Comparison of ENCODE assay signal across 15 cellular contexts in genomic region chr11:44464741-44465140, GRCh38.
DNase-seq lines count a peak whose midpoint lies in the region; FAIRE-seq and TF ChIP-seq lines count a peak whose summit lies in the region.
"Had no signal": no experiment of that assay in that cellular context is flagged by ENCODE, and none has a peak within 500 bp of the region (broad histone marks: within the 10 kb centered on the region; RNA-seq: fewer than 3 reads in every experiment).

No MANE protein-coding gene starts in this region.

- H3K36me3 ChIP-seq in endodermal cell (ENCODE audit: control insufficient read depth, insufficient read depth, low read length), result no peaks in the 10 kb centered on the region
- H3K36me3 ChIP-seq: esophagus squamous epithelium, suprapubic skin had no signal

- peaks cover 1% of the 10 kb centered on the region for H3K4me1 Mint-ChIP-seq in endodermal cell
- H3K4me1 Mint-ChIP-seq: activated CD4-positive, alpha-beta memory T cell treated with anti-CD3 and anti-CD28 coated beads, Interleukin-2, amount 10 ng/mL, durations not matched to agents 7 days and 5 days; natural killer cell had no signal

- TF ChIP-seq CTCF in endodermal cell (conservative IDR thresholded peaks at IDR 0.05), result peak; percentile 62

- H3K4me1 ChIP-seq in endodermal cell (ENCODE audit: control insufficient read depth, insufficient read depth, low read length), result no peaks in the 10 kb centered on the region
- H3K4me1 ChIP-seq: esophagus squamous epithelium had no signal

- 85 to 100% methylated on average over 1 of the region's 1 CpG for WGBS in endodermal cell (ENCODE audit: insufficient coverage in 1 of 2, insufficient read length in 1 of 2), 2 experiments

- peaks cover 12% of the 10 kb centered on the region for H3K9me3 ChIP-seq in endodermal cell (ENCODE audit: control insufficient read depth, low read length)
- H3K9me3 ChIP-seq: esophagus squamous epithelium had no signal

- H3K27ac Mint-ChIP-seq in endodermal cell, result no peak overlapping the region
- H3K27ac Mint-ChIP-seq: activated CD4-positive, alpha-beta memory T cell treated with anti-CD3 and anti-CD28 coated beads, Interleukin-2, amount 10 ng/mL, durations not matched to agents 7 days and 5 days; natural killer cell had no signal

- DNase-seq in A172 (ENCODE audit: low spot score) (peak; percentile 23), NCI-H774 (lab: John Stamatoyannopoulos, UW) (peak; percentile 12), endodermal cell (no peak), SIG-M5 (lab: John Stamatoyannopoulos, UW) (no peak), inferior parietal cortex (ENCODE audit: extremely low spot score) (no peak), GM12891 (ENCODE audit: insufficient read length, low spot score) (no peak), NCI-H226 (no peak)
- DNase-seq: activated CD4-positive, alpha-beta memory T cell treated with anti-CD3 and anti-CD28 coated beads, Interleukin-2, amount 10 ng/mL, durations not matched to agents 7 days and 5 days; aorta; esophagus squamous epithelium; natural killer cell; NCI-H1092 treated with DMSO at 0.1 percent for 48 hours had no signal

- no peak for TF ChIP-seq POLR2A in GM12891 (IDR thresholded peaks at IDR 0.05; ENCODE audit: low read depth, low read length)

- H3K27me3 ChIP-seq in endodermal cell (ENCODE audit: control insufficient read depth, insufficient read depth, low read length, poor library complexity, severe bottlenecking), result peaks cover 4% of the 10 kb centered on the region

- H3K4me3 ChIP-seq in endodermal cell (ENCODE audit: low read length), result no peak overlapping the region
- H3K4me3 ChIP-seq: coronary artery, esophagus squamous epithelium, suprapubic skin had no signal

- FAIRE-seq in G401.6 (lab: Jason Lieb, UNC) (peak; percentile 74), GM12891 (lab: Jason Lieb, UNC) (no peak)

- no peak overlapping the region for H3K9ac ChIP-seq in endodermal cell (ENCODE audit: extremely low read depth, low read length, poor library complexity, severe bottlenecking)

- no peak overlapping the region for H3K4me3 Mint-ChIP-seq in endodermal cell
- H3K4me3 Mint-ChIP-seq: activated CD4-positive, alpha-beta memory T cell treated with anti-CD3 and anti-CD28 coated beads, Interleukin-2, amount 10 ng/mL, durations not matched to agents 7 days and 5 days; natural killer cell had no signal

- H3K27ac ChIP-seq in endodermal cell (ENCODE audit: low read depth, low read length), result no peak overlapping the region
- H3K27ac ChIP-seq: coronary artery, esophagus squamous epithelium, suprapubic skin had no signal

- H3K9me3 Mint-ChIP-seq in endodermal cell, result peaks cover 30% of the 10 kb centered on the region
- H3K9me3 Mint-ChIP-seq: natural killer cell had no signal

- H3K36me3 Mint-ChIP-seq in endodermal cell (ENCODE audit: low read depth), result no peaks in the 10 kb centered on the region
- H3K36me3 Mint-ChIP-seq: natural killer cell had no signal

- peaks cover 27% of the 10 kb centered on the region for H3K27me3 Mint-ChIP-seq in endodermal cell (ENCODE audit: insufficient read depth)

TF ChIP-seq in GM12891, 5 proteins besides CTCF, POLR2A, EP300 and RAD21:
- TF ChIP-seq TAF1 (IDR thresholded peaks at IDR 0.05; ENCODE audit: low read depth, low read length) (no peak), PAX5 (IDR thresholded peaks at IDR 0.05; ENCODE audit: insufficient read depth, low read length, severe bottlenecking) (no peak)
TF ChIP-seq in GM12891: peak in this region for 0.

Comparison
In these comparisons a context has a peak if more than half of its experiments do, and no peak if none do; other contexts are left out.
1. DNase-seq: peak in A172 (single experiment) and NCI-H774 (single experiment); none in endodermal cell (single experiment), SIG-M5 (single experiment), inferior parietal cortex (single experiment), GM12891 (single experiment) and NCI-H226 (single experiment).